In the genomic region with DNA sequence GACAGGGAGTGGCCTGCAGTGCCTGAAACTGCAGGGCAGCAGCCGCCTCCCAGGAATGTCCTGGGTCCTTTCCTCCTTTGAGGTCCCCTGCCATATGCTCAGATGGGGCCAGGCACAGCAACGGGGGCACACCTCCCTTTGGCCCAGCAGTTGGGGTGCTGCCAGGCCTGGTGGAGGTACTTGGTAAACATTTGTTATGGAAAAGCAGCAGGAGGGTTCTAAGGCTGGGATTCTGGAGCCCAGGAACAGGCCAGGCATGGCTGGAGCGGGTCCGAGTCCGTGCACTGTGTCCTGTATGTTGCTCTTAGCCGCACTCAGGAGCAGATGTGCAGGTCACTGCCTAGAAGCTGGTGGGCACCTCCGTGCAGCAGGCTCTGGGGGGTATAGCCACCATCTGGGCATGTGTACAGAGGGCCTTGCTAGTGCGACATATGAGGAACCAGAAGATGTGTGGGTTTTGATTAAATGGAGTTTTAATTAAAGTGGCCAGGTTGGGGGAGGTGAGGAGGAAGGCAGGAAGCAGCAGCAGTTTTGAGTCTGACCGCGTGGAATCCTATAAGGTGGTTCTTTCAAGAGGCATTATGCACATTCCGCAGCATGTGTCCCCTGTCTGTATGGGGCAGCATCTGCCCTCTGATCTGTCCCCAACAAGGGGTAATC, we compare ENCODE assay signal across 13 cellular contexts. TPM values are rescaled to one million over a fixed set of nuclear protein-coding genes. Genes with fewer than 3 reads are reported as not detected.
DNase-seq lines count a peak whose midpoint lies in the region; ATAC-seq and TF ChIP-seq lines count a peak whose summit lies in the region.
"Had no signal": no experiment of that assay in that cellular context is flagged by ENCODE, and none has a peak within 500 bp of the region (broad histone marks: within the 10 kb centered on the region; RNA-seq: fewer than 3 reads in every experiment).

No MANE protein-coding gene starts in this region.

- H3K4ac ChIP-seq in neuronal stem cell (ENCODE audit: low read length) = no peak overlapping the region

- no peak overlapping the region for H2BK15ac ChIP-seq in neuronal stem cell (ENCODE audit: low read length)

- H2BK12ac ChIP-seq in neuronal stem cell (ENCODE audit: low read length) = no peak overlapping the region

- H3K4me2 ChIP-seq in neuronal stem cell (ENCODE audit: insufficient read depth, low read length, poor library complexity, severe bottlenecking) = no peak overlapping the region

- H3K4me3 Mint-ChIP-seq in progenitor cell of endocrine pancreas (ENCODE audit: low read depth) = no peak overlapping the region

- no peaks in the 10 kb centered on the region for H3K9me3 ChIP-seq in neuronal stem cell (replicated peaks in 1 of 2; ENCODE audit: control insufficient read depth in 2 of 2, insufficient read depth in 1 of 2, low read depth in 1 of 2, low read length in 2 of 2)

- peak overlapping the region; percentile 66 for H3K18ac ChIP-seq in neuronal stem cell (ENCODE audit: low read length)

- H3K27me3 ChIP-seq in neuronal stem cell (ENCODE audit: control insufficient read depth in 3 of 3, insufficient read depth in 3 of 3, low read depth in 1 of 3, low read length in 3 of 3) = peaks cover 10 to 26% (median 23%) of the 10 kb centered on the region in 3 experiments

- H3K14ac ChIP-seq in neuronal stem cell (ENCODE audit: low read length) = no peak overlapping the region

- no peak overlapping the region for H3K4me3 ChIP-seq in neuronal stem cell (ENCODE audit: low read length in 2 of 2)

- no peak overlapping the region for H2BK5ac ChIP-seq in neuronal stem cell (ENCODE audit: low read length)

- H3K23ac ChIP-seq in neuronal stem cell (ENCODE audit: low read depth, low read length, poor library complexity) = no peak overlapping the region

- H4K8ac ChIP-seq in neuronal stem cell (ENCODE audit: low read depth, low read length) = no peak overlapping the region

- H3K27ac Mint-ChIP-seq in activated naive CD4-positive, alpha-beta T cell treated with anti-CD3 and anti-CD28 coated beads, Interleukin-2, amount 50 U/mL, for 72 hours = peak overlapping the region; percentile 93 to 96
- no peak overlapping the region for H3K27ac Mint-ChIP-seq in progenitor cell of endocrine pancreas

- no peak overlapping the region for H3K9ac ChIP-seq in neuronal stem cell (ENCODE audit: low read depth, low read length, poor library complexity)

- no peaks in the 10 kb centered on the region for H3K36me3 ChIP-seq in neuronal stem cell (replicated peaks in 1 of 2; ENCODE audit: control insufficient read depth in 2 of 2, insufficient read depth in 2 of 2, low read length in 2 of 2)

- H3K27ac ChIP-seq in neuronal stem cell (replicated peaks; ENCODE audit: low read length) = no peak overlapping the region

- no peak overlapping the region for H2AK5ac ChIP-seq in neuronal stem cell (ENCODE audit: low read depth, low read length)

- DNase-seq in NOMO-1 treated with DMSO at 0.1 percent for 48 hours (lab: John Stamatoyannopoulos, UW; ENCODE audit: unreplicated experiment) (peak; percentile 13), NOMO-1 treated with dmso at 0.1 percent for 144 hours (lab: John Stamatoyannopoulos, UW; ENCODE audit: unreplicated experiment) (no peak), neuronal stem cell (ENCODE audit: low spot score) (no peak), progenitor cell of endocrine pancreas (ENCODE audit: low spot score, unreplicated experiment) (no peak), NCI-H1092 (lab: John Stamatoyannopoulos, UW) (no peak), NCI-H2227 treated with DMSO at 0.1 percent for 48 hours (lab: John Stamatoyannopoulos, UW) (no peak)
- DNase-seq in activated naive CD4-positive, alpha-beta T cell treated with anti-CD3 and anti-CD28 coated beads, Interleukin-2, amount 50 U/mL, for 72 hours (ENCODE audit: low spot score in 2 of 2) = no peak
- DNase-seq: amniotic stem cell, NCI-H510A, nucleus accumbens, trophoblast cell had no signal

- peaks cover 6 to 15% of the 10 kb centered on the region in 2 donors for H3K4me1 ChIP-seq in neuronal stem cell (ENCODE audit: control insufficient read depth in 2 of 2, insufficient read depth in 1 of 2, low read depth in 1 of 2, low read length in 2 of 2)

- peak in 1 of 2 donors; percentile 0 for ATAC-seq in activated naive CD4-positive, alpha-beta T cell treated with anti-CD3 and anti-CD28 coated beads, Interleukin-2, amount 50 U/mL, for 72 hours

- TF ChIP-seq POLR2A in GM19193 (IDR thresholded peaks at IDR 0.05; ENCODE audit: extremely low read depth, insufficient read depth, insufficient read length) = peak; percentile 16

- H3K27me3 Mint-ChIP-seq in progenitor cell of endocrine pancreas = peaks cover 26% of the 10 kb centered on the region

- no peak overlapping the region for H4K91ac ChIP-seq in neuronal stem cell (ENCODE audit: low read depth, low read length, poor library complexity)

- no peak overlapping the region for H2BK120ac ChIP-seq in neuronal stem cell (ENCODE audit: low read depth, low read length)

- TF ChIP-seq CTCF in progenitor cell of endocrine pancreas (IDR thresholded peaks at IDR 0.05; ENCODE audit: unreplicated experiment) = no peak

- peaks cover 5% of the 10 kb centered on the region for H3K79me1 ChIP-seq in neuronal stem cell (ENCODE audit: low read depth, low read length)

- peaks cover 1% of the 10 kb centered on the region for H3K4me1 Mint-ChIP-seq in progenitor cell of endocrine pancreas (ENCODE audit: low read depth)

- peaks cover 11 to 17% of the 10 kb centered on the region in 2 donors for H3K36me3 Mint-ChIP-seq in activated naive CD4-positive, alpha-beta T cell treated with anti-CD3 and anti-CD28 coated beads, Interleukin-2, amount 50 U/mL, for 72 hours
- H3K36me3 Mint-ChIP-seq in progenitor cell of endocrine pancreas (ENCODE audit: insufficient read depth) = no peaks in the 10 kb centered on the region

- H2AFZ ChIP-seq in neuronal stem cell (ENCODE audit: low read length) = peak overlapping the region; percentile 56

- WGBS in neuronal stem cell (ENCODE audit: extremely low coverage in 2 of 2, insufficient read length in 2 of 2, insufficient replicate concordance in 1 of 2), 2 donors = no CpG with 5 or more reads among the region's 11 CpGs

- H3K9me3 Mint-ChIP-seq in activated naive CD4-positive, alpha-beta T cell treated with anti-CD3 and anti-CD28 coated beads, Interleukin-2, amount 50 U/mL, for 72 hours = no peaks in the 10 kb centered on the region
- H3K9me3 Mint-ChIP-seq in progenitor cell of endocrine pancreas (ENCODE audit: low read depth) = no peaks in the 10 kb centered on the region

RNA-seq across cellular contexts. Expression of a gene that starts 1.5 kb away (rescaled TPM):
- total RNA-seq in activated naive CD4-positive, alpha-beta T cell treated with anti-CD3 and anti-CD28 coated beads, Interleukin-2, amount 50 U/mL, for 72 hours = 10 to 100 TPM; 33.8 to 34.4 TPM
- polyA plus RNA-seq in neuronal stem cell (2013, experiment 1 of 2) = 2.9 TPM
- polyA plus RNA-seq in neuronal stem cell (2013, experiment 2 of 2) = 3.1 TPM
- total RNA-seq in progenitor cell of endocrine pancreas = 5.2 and 6.4 TPM in 2 replicates
- total RNA-seq: epithelial cell of proximal tubule had no signal
